6 cellular contexts compared by ENCODE assay signal in genomic region chr19:12913871-12914690, GRCh38. TPM values are rescaled to one million over a fixed set of nuclear protein-coding genes. Genes with fewer than 3 reads are reported as not detected.
DNase-seq lines count a peak whose midpoint lies in the region; ATAC-seq and TF ChIP-seq lines count a peak whose summit lies in the region.

No MANE protein-coding gene starts in this region.

- H3K27ac ChIP-seq in esophagus (ENCODE audit: low read depth in 2 of 2, low read length in 1 of 2) = peak overlapping the region; percentile 89 to 93
- peak overlapping the region; percentile 83 for H3K27ac ChIP-seq in suprapubic skin

- H3K9me3 ChIP-seq in esophagus (ENCODE audit: control insufficient read depth in 2 of 2, insufficient read depth in 1 of 2, low read depth in 1 of 2, low read length in 1 of 2) (no peaks in the 10 kb centered on the region), suprapubic skin (no peaks in the 10 kb centered on the region)

- ATAC-seq in GM18517 (IDR thresholded peaks at IDR 0.05; ENCODE audit: unreplicated experiment) (no peak), GM21723 (IDR thresholded peaks at IDR 0.05; ENCODE audit: unreplicated experiment) (no peak)

- H3K27me3 ChIP-seq in esophagus (ENCODE audit: control insufficient read depth in 1 of 2, insufficient read depth in 2 of 2, low read length in 2 of 2) = no peaks in the 10 kb centered on the region
- H3K27me3 ChIP-seq in suprapubic skin = no peaks in the 10 kb centered on the region

- TF ChIP-seq EP300 in suprapubic skin (IDR thresholded peaks at IDR 0.05) = no peak

- H3K36me3 ChIP-seq in esophagus (ENCODE audit: control insufficient read depth in 2 of 2, insufficient read depth in 2 of 2, low read length in 1 of 2) (no peaks in the 10 kb centered on the region), suprapubic skin (no peaks in the 10 kb centered on the region)

- H3K4me3 ChIP-seq in esophagus (ENCODE audit: low read depth in 1 of 2, low read length in 2 of 2) (no peak overlapping the region), suprapubic skin (peak overlapping the region; percentile 33)

- DNase-seq in DMS153 treated with DMSO at 0.1 percent for 48 hours (lab: John Stamatoyannopoulos, UW; ENCODE audit: unreplicated experiment) (peak; percentile 42), SKM-1 treated with dmso at 0.1 percent for 144 hours (lab: John Stamatoyannopoulos, UW; ENCODE audit: unreplicated experiment) (peak; percentile 69), suprapubic skin (ENCODE audit: low spot score in 2 of 2) (no peak)

- WGBS in esophagus, 2 donors = 43 to 50% methylated on average over 12 of the region's 12 CpGs
- WGBS in suprapubic skin = 45% methylated on average over 12 of the region's 12 CpGs

- no peak for TF ChIP-seq POLR2A in suprapubic skin (IDR thresholded peaks at IDR 0.05)

- no peak for TF ChIP-seq CTCF in suprapubic skin (IDR thresholded peaks at IDR 0.05)

- H3K4me1 ChIP-seq in esophagus (ENCODE audit: control insufficient read depth in 2 of 2, insufficient read depth in 2 of 2, low read length in 1 of 2) (peaks cover 0 to 16% of the 10 kb centered on the region in 2 donors), suprapubic skin (peaks cover 30% of the 10 kb centered on the region)

RNA-seq across cellular contexts. Expression of gene SYCE2, which starts 5.0 kb away (rescaled TPM):
- under 1 TPM; 0.20 to 0.59 TPM for polyA plus RNA-seq in esophagus
- total RNA-seq in suprapubic skin = under 1 TPM in 1 of 4 donors, not detected in 3; 0.89 TPM

RNA-seq across cellular contexts. Expression of gene FARSA, which starts 19.4 kb away (rescaled TPM):
- 10 to 100 TPM; 29.1 to 49.3 TPM for polyA plus RNA-seq in esophagus
- total RNA-seq in suprapubic skin = 10 to 100 TPM; 49.0 to 60.6 (median 50.9) TPM

RNA-seq across cellular contexts. Expression of gene GCDH, which starts 23.1 kb away (rescaled TPM):
- 10 to 100 TPM; 14.3 to 21.0 TPM for polyA plus RNA-seq in esophagus
- total RNA-seq in suprapubic skin = 10 to 100 TPM; 28.5 to 33.0 (median 31.9) TPM

RNA-seq across cellular contexts. Expression of gene CALR, which starts 24.3 kb away (rescaled TPM):
- 100 to 1,000 TPM; 173 to 361 TPM for polyA plus RNA-seq in esophagus
- 100 to 1,000 TPM; 131 to 285 (median 237) TPM for total RNA-seq in suprapubic skin

RNA-seq across cellular contexts. Expression of gene KLF1, which starts 27.1 kb away (rescaled TPM):
- not detected for polyA plus RNA-seq in esophagus
- total RNA-seq in suprapubic skin = not detected

Comparison
In these comparisons a context has a peak if more than half of its experiments do, and no peak if none do; other contexts are left out.
1. DNase-seq: peak in DMS153 treated with DMSO at 0.1 percent for 48 hours (single experiment) and SKM-1 treated with dmso at 0.1 percent for 144 hours (single experiment); none in suprapubic skin (0 of 2).